12 cellular contexts compared by ENCODE assay signal in genomic region chr3:31472479-31473390, GRCh38. TPM values are rescaled to one million over a fixed set of nuclear protein-coding genes. Genes with fewer than 3 reads are reported as not detected.
DNase-seq lines count a peak whose midpoint lies in the region; ATAC-seq and TF ChIP-seq lines count a peak whose summit lies in the region.
"Had no signal": no experiment of that assay in that cellular context is flagged by ENCODE, and none has a peak within 500 bp of the region (broad histone marks: within the 10 kb centered on the region; RNA-seq: fewer than 3 reads in every experiment).

No MANE protein-coding gene starts in this region.

- H3K4me1 Mint-ChIP-seq in activated naive CD8-positive, alpha-beta T cell treated with anti-CD3 and anti-CD28 coated beads, Interleukin-2, amount 50 U/mL, for 24 hours, result peaks cover 14% of the 10 kb centered on the region
- H3K4me1 Mint-ChIP-seq in natural killer cell, result peaks cover 16 to 17% of the 10 kb centered on the region in 2 donors

- peak overlapping the region; percentile 76 for H3K27ac Mint-ChIP-seq in activated naive CD8-positive, alpha-beta T cell treated with anti-CD3 and anti-CD28 coated beads, Interleukin-2, amount 50 U/mL, for 24 hours
- peak overlapping the region; percentile 30 to 31 for H3K27ac Mint-ChIP-seq in natural killer cell
- H3K27ac Mint-ChIP-seq: activated B cell treated with CpG ODN at 0.5 μM for 24 hours had no signal

- no peaks in the 10 kb centered on the region for H3K36me3 ChIP-seq in sigmoid colon
- H3K36me3 ChIP-seq in WERI-Rb-1, result no peaks in the 10 kb centered on the region

- no peak for TF ChIP-seq EP300 in sigmoid colon (IDR thresholded peaks at IDR 0.05)

- no peak overlapping the region for H3K4me3 Mint-ChIP-seq in activated naive CD8-positive, alpha-beta T cell treated with anti-CD3 and anti-CD28 coated beads, Interleukin-2, amount 50 U/mL, for 24 hours
- H3K4me3 Mint-ChIP-seq in natural killer cell, result no peak overlapping the region
- H3K4me3 Mint-ChIP-seq: activated B cell treated with CpG ODN at 0.5 μM for 24 hours; CD8-positive, alpha-beta memory T cell had no signal

- no peak for TF ChIP-seq POLR2A in NB4 (IDR thresholded peaks at IDR 0.05; ENCODE audit: extremely low read depth, insufficient read length)
- TF ChIP-seq POLR2A in sigmoid colon (IDR thresholded peaks at IDR 0.05), result no peak

- H3K27me3 Mint-ChIP-seq in activated naive CD8-positive, alpha-beta T cell treated with anti-CD3 and anti-CD28 coated beads, Interleukin-2, amount 50 U/mL, for 24 hours, result no peaks in the 10 kb centered on the region
- peaks cover 4 to 6% of the 10 kb centered on the region in 2 donors for H3K27me3 Mint-ChIP-seq in natural killer cell (ENCODE audit: low read depth in 2 of 2)
- H3K27me3 Mint-ChIP-seq: activated B cell treated with CpG ODN at 0.5 μM for 24 hours; CD8-positive, alpha-beta memory T cell had no signal

- no peaks in the 10 kb centered on the region for H3K9me3 ChIP-seq in sigmoid colon
- H3K9me3 ChIP-seq in WERI-Rb-1 (ENCODE audit: severe bottlenecking), result no peaks in the 10 kb centered on the region

- ATAC-seq in activated naive CD8-positive, alpha-beta T cell treated with anti-CD3 and anti-CD28 coated beads, Interleukin-2, amount 50 U/mL, for 24 hours, result peak; percentile 92
- peak; percentile 24 to 75 (median 72) for ATAC-seq in natural killer cell

- peak; percentile 69 for DNase-seq in Caki2 (ENCODE audit: low read depth)
- DNase-seq in NB4 (ENCODE audit: low read depth), result peak; percentile 60
- DNase-seq in activated naive CD8-positive, alpha-beta T cell treated with anti-CD3 and anti-CD28 coated beads, Interleukin-2, amount 50 U/mL, for 24 hours, result peak; percentile 40
- DNase-seq in natural killer cell, result no peak
- DNase-seq in SW 1271 (lab: John Stamatoyannopoulos, UW), result no peak
- no peak for DNase-seq in iPS-NIHi11 (ENCODE audit: low spot score)
- no peak for DNase-seq in sigmoid colon
- DNase-seq in WERI-Rb-1, result no peak
- DNase-seq: activated B cell treated with CpG ODN at 0.5 μM for 24 hours, dorsolateral prefrontal cortex, MM.1S had no signal

- TF ChIP-seq CTCF in NB4 (IDR thresholded peaks at IDR 0.05; ENCODE audit: low read depth, low read length) (no peak), natural killer cell (IDR thresholded peaks at IDR 0.05) (no peak), sigmoid colon (IDR thresholded peaks at IDR 0.05) (no peak), WERI-Rb-1 (IDR thresholded peaks at IDR 0.05; ENCODE audit: low read depth, low read length) (no peak)

- peaks cover 17% of the 10 kb centered on the region for H3K36me3 Mint-ChIP-seq in activated naive CD8-positive, alpha-beta T cell treated with anti-CD3 and anti-CD28 coated beads, Interleukin-2, amount 50 U/mL, for 24 hours (ENCODE audit: low read depth)
- H3K36me3 Mint-ChIP-seq in natural killer cell, result no peaks in the 10 kb centered on the region

- H3K9me3 Mint-ChIP-seq in activated naive CD8-positive, alpha-beta T cell treated with anti-CD3 and anti-CD28 coated beads, Interleukin-2, amount 50 U/mL, for 24 hours, result peaks cover 25% of the 10 kb centered on the region
- H3K9me3 Mint-ChIP-seq in natural killer cell, result peaks cover 0 to 3% of the 10 kb centered on the region in 2 donors

- intact Hi-C loops in natural killer cell (cut with micrococcal nuclease), result no loop called here
- intact Hi-C loops in sigmoid colon (cut with DNase I), result no loop called here

- no peak overlapping the region for H3K4me3 ChIP-seq in NB4 (ENCODE audit: low read depth, low read length)
- no peak overlapping the region for H3K4me3 ChIP-seq in sigmoid colon
- H3K4me3 ChIP-seq in WERI-Rb-1 (ENCODE audit: low read depth, low read length), result no peak overlapping the region
- H3K4me3 ChIP-seq: dorsolateral prefrontal cortex had no signal

- no peaks in the 10 kb centered on the region for H3K4me1 ChIP-seq in sigmoid colon

- WGBS in sigmoid colon, 2 donors, result 83 to 90% methylated on average over 7 of the region's 7 CpGs

- in situ Hi-C loops in Caki2 (cut with HindIII; ENCODE audit: low pct_unique_long_range_greater_than_20kb, low sequenced_read_pairs), result no loop called here

- H3K27me3 ChIP-seq in sigmoid colon (no peaks in the 10 kb centered on the region), WERI-Rb-1 (ENCODE audit: insufficient read depth, low read depth, severe bottlenecking) (no peaks in the 10 kb centered on the region)

- no peak overlapping the region for H3K27ac ChIP-seq in sigmoid colon
- no peak overlapping the region for H3K27ac ChIP-seq in WERI-Rb-1
- H3K27ac ChIP-seq: dorsolateral prefrontal cortex had no signal

RNA-seq across cellular contexts. Expression of gene STT3B, which starts 60.0 kb away (rescaled TPM):
- 54.3 and 75.8 TPM in 2 replicates for total RNA-seq in Caki2 (2014; rRNA removed; shearing (Covaris generic); ENCODE audit: low replicate concordance)
- 100 to 1,000 TPM in 1 of 3 donors, 10 to 100 TPM in 2; 83.4 to 132 (median 99.0) TPM for total RNA-seq in natural killer cell
- 100 to 1,000 TPM in 1 of 4 donors, 10 to 100 TPM in 3; 58.9 to 107 (median 72.6) TPM for total RNA-seq in sigmoid colon
- 10 to 100 TPM; 10.8 to 64.1 (median 16.2) TPM for polyA plus RNA-seq in sigmoid colon

Comparison
In these comparisons a context has a peak if more than half of its experiments do, and no peak if none do; other contexts are left out.
1. DNase-seq: peak in Caki2 (single experiment), NB4 (single experiment) and activated naive CD8-positive, alpha-beta T cell treated with anti-CD3 and anti-CD28 coated beads, Interleukin-2, amount 50 U/mL, for 24 hours (single experiment); none in natural killer cell (single experiment), SW 1271 (0 of 2), iPS-NIHi11 (single experiment), sigmoid colon (single experiment) and WERI-Rb-1 (single experiment).